ENCODE assay signal across 25 cellular contexts in the genomic region with DNA sequence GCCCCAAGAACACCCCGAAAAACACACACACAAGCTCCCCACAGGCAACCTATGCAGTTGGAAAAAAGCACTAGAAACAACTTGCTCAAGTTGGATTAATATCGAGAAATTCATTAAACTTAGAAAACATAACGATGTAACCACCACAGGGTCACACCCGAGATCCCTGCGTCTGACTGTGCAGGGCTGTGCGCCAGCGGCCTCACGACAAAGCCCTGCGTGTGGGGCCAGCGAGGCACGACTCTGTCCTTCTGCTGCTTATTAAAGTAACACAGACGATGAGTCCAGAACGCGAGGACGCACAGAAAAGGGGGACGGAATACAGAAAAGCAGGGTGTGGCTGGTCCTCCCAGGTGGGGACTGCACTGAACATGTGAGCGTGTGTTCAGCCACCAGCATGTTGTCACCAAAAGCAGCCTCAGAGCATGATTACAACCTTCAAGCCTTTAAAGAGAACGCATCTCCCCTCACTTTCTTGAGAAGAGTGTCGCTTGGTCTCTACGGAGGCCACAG. TPM values are rescaled to one million over a fixed set of nuclear protein-coding genes. Genes with fewer than 3 reads are reported as not detected.
DNase-seq lines count a peak whose midpoint lies in the region; ATAC-seq, FAIRE-seq and TF ChIP-seq lines count a peak whose summit lies in the region.
"Had no signal": no experiment of that assay in that cellular context is flagged by ENCODE, and none has a peak within 500 bp of the region (broad histone marks: within the 10 kb centered on the region; RNA-seq: fewer than 3 reads in every experiment).

No MANE protein-coding gene starts in this region.

- H3K9me3 ChIP-seq in H1 (ENCODE audit: insufficient read depth in 2 of 2, low read depth in 1 of 2, low read length in 1 of 2) (no peaks in the 10 kb centered on the region), neuronal stem cell (replicated peaks in 1 of 2; ENCODE audit: control insufficient read depth in 2 of 2, insufficient read depth in 1 of 2, low read depth in 1 of 2, low read length in 2 of 2) (no peaks in the 10 kb centered on the region)
- H3K9me3 ChIP-seq: ascending aorta, tibial nerve had no signal

- no peak for TF ChIP-seq EP300 in H1 (IDR thresholded peaks at IDR 0.05; ENCODE audit: borderline replicate concordance in 1 of 2, low read depth in 2 of 2, low read length in 2 of 2)

- peaks cover 24% of the 10 kb centered on the region for H3K36me3 Mint-ChIP-seq in activated CD4-positive, alpha-beta T cell treated with anti-CD3 and anti-CD28 coated beads, Interleukin-2, amount 10 ng/mL, durations not matched to agents 7 days and 5 days (ENCODE audit: low read depth)

- TF ChIP-seq POLR2A in H1 (IDR thresholded peaks at IDR 0.05; ENCODE audit: control extremely low read depth in 1 of 2, low read depth in 2 of 2, low read length in 2 of 2), result no peak

- POLR2A ChIA-PET in activated CD4-positive, alpha-beta T cell treated with anti-CD3 and anti-CD28 coated beads, Interleukin-2, amount 10 ng/mL, durations not matched to agents 7 days and 5 days (lab: Charles Lee), result no interaction called here
- POLR2A ChIA-PET in H1 (lab: Charles Lee; ENCODE audit: partially characterized antibody), result interaction anchor here (2.5 kb wide), 1 partner anchor 8 kb away, joined by 5 read pairs; no protein-coding TSS in a partner anchor

- no peaks in the 10 kb centered on the region for H3K9me3 Mint-ChIP-seq in activated CD4-positive, alpha-beta T cell treated with anti-CD3 and anti-CD28 coated beads, Interleukin-2, amount 10 ng/mL, durations not matched to agents 7 days and 5 days
- H3K9me3 Mint-ChIP-seq: activated naive CD4-positive, alpha-beta T cell treated with anti-CD3 and anti-CD28 coated beads, Interleukin-2, amount 10 ng/mL, durations not matched to agents 7 days and 5 days; activated T-cell treated with anti-CD3 and anti-CD28 coated beads, Interleukin-2, amount 50 U/mL, for 4 hours; stimulated activated naive CD8-positive, alpha-beta T cell treated with anti-CD3 and anti-CD28 coated beads, Interleukin-15, amount 100 ng/mL, for 72 hours had no signal

- H2BK15ac ChIP-seq in H1 (ENCODE audit: low read length), result no peak overlapping the region
- H2BK15ac ChIP-seq in neuronal stem cell (ENCODE audit: low read length), result no peak overlapping the region

- H2BK20ac ChIP-seq in H1 (ENCODE audit: low read length), result no peak overlapping the region

- no peak for DNase-seq in activated CD4-positive, alpha-beta T cell treated with anti-CD3 and anti-CD28 coated beads, Interleukin-2, amount 10 ng/mL, durations not matched to agents 7 days and 5 days
- no peak for DNase-seq in activated CD4-positive, alpha-beta T cell treated with anti-CD3 and anti-CD28 coated beads, Interleukin-2, amount 50 U/mL, for 1 hour
- DNase-seq in NAMALWA (ENCODE audit: low spot score) (peak; percentile 41), H1 (ENCODE audit: low read depth in 1 of 2, low spot score in 2 of 2) (no peak), neuronal stem cell (ENCODE audit: low spot score) (no peak), ecto neural progenitor cell (ENCODE audit: low spot score) (no peak), SIG-M5 treated with dmso at 0.1 percent for 504 hours (lab: John Stamatoyannopoulos, UW; ENCODE audit: unreplicated experiment) (no peak)
- DNase-seq: activated naive CD4-positive, alpha-beta T cell treated with anti-CD3 and anti-CD28 coated beads, Interleukin-2, amount 10 ng/mL, durations not matched to agents 7 days and 5 days; activated T-cell treated with anti-CD3 and anti-CD28 coated beads, Interleukin-2, amount 50 U/mL, for 4 hours; DND-41; dorsolateral prefrontal cortex; NCI-H1436; NCI-H2171; NCI-H524 treated with DMSO at 0.1 percent for 48 hours; right cardiac atrium; stimulated activated CD4-positive, alpha-beta T cell treated with anti-CD3 and anti-CD28 coated beads, Interleukin-12 subunit alpha, Interleukin-12 subunit beta, amount 100 ng/mL, for 4 hours; stimulated activated naive CD8-positive, alpha-beta T cell treated with anti-CD3 and anti-CD28 coated beads, Interleukin-15, amount 100 ng/mL, for 72 hours; T1000 had no signal

- H3K9ac ChIP-seq in H1 (replicated peaks in 1 of 4; ENCODE audit: extremely low read depth in 1 of 4, low read depth in 3 of 4, low read length in 3 of 4) (no peak overlapping the region; a peak in 1 of 7 replicates), neuronal stem cell (ENCODE audit: low read depth, low read length, poor library complexity) (no peak overlapping the region)

- H3K18ac ChIP-seq in H1 (ENCODE audit: extremely low read depth, low read length) (no peak overlapping the region; the same call in 1 of the 2 replicates), neuronal stem cell (ENCODE audit: low read length) (peak overlapping the region; percentile 32)

- TF ChIP-seq RAD21 in H1 (IDR thresholded peaks at IDR 0.05 in 1 of 2, conservative IDR thresholded peaks at IDR 0.05 in 1 of 2; ENCODE audit: low read depth in 2 of 2, low read length in 2 of 2), result no peak

- H3K27ac ChIP-seq in H1 (ENCODE audit: low read depth, low read length), result no peak overlapping the region
- no peak overlapping the region for H3K27ac ChIP-seq in neuronal stem cell (replicated peaks; ENCODE audit: low read length)
- H3K27ac ChIP-seq: ascending aorta, dorsolateral prefrontal cortex, epithelial cell of prostate, tibial nerve had no signal

- H3K23me2 ChIP-seq in H1 (ENCODE audit: low read depth, low read length), result no peaks in the 10 kb centered on the region; the same call in 1 of the 2 replicates

- no peak overlapping the region for H2BK120ac ChIP-seq in H1 (replicated peaks; ENCODE audit: low read depth, low read length)
- H2BK120ac ChIP-seq in neuronal stem cell (ENCODE audit: low read depth, low read length), result no peak overlapping the region

- ATAC-seq in GM21825 (IDR thresholded peaks at IDR 0.05; ENCODE audit: unreplicated experiment), result no peak
- ATAC-seq: activated T-cell treated with anti-CD3 and anti-CD28 coated beads, Interleukin-2, amount 50 U/mL, for 4 hours; right cardiac atrium; SK-N-SH treated with all-trans-retinoic acid at 6 μM for 48 hours; stimulated activated naive CD8-positive, alpha-beta T cell treated with anti-CD3 and anti-CD28 coated beads, Interleukin-15, amount 100 ng/mL, for 72 hours had no signal

- no peaks in the 10 kb centered on the region for H3K27me3 Mint-ChIP-seq in activated CD4-positive, alpha-beta T cell treated with anti-CD3 and anti-CD28 coated beads, Interleukin-2, amount 10 ng/mL, durations not matched to agents 7 days and 5 days
- H3K27me3 Mint-ChIP-seq: activated naive CD4-positive, alpha-beta T cell treated with anti-CD3 and anti-CD28 coated beads, Interleukin-2, amount 10 ng/mL, durations not matched to agents 7 days and 5 days; stimulated activated naive CD8-positive, alpha-beta T cell treated with anti-CD3 and anti-CD28 coated beads, Interleukin-15, amount 100 ng/mL, for 72 hours had no signal

- H3K36me3 ChIP-seq in H1 (ENCODE audit: control insufficient read depth in 2 of 4, insufficient read depth in 4 of 4, low read length in 3 of 4), result peaks cover 0 to 19% (median 3%) of the 10 kb centered on the region in 4 experiments; a peak in 2 of 8 replicates
- peaks cover 8 to 10% of the 10 kb centered on the region in 2 donors for H3K36me3 ChIP-seq in neuronal stem cell (replicated peaks in 1 of 2; ENCODE audit: control insufficient read depth in 2 of 2, insufficient read depth in 2 of 2, low read length in 2 of 2)

- H3K79me1 ChIP-seq in H1 (ENCODE audit: low read depth, low read length) (peaks cover 47% of the 10 kb centered on the region), neuronal stem cell (ENCODE audit: low read depth, low read length) (peaks cover 18% of the 10 kb centered on the region)

- H3K4me1 Mint-ChIP-seq in activated CD4-positive, alpha-beta T cell treated with anti-CD3 and anti-CD28 coated beads, Interleukin-2, amount 10 ng/mL, durations not matched to agents 7 days and 5 days, result peaks cover 31% of the 10 kb centered on the region

- FAIRE-seq in H1 (lab: Jason Lieb, UNC), result no peak
- FAIRE-seq: GM12891, keratinocyte had no signal

- H4K91ac ChIP-seq in H1 (replicated peaks; ENCODE audit: insufficient read length, low read length) (no peak overlapping the region), neuronal stem cell (ENCODE audit: low read depth, low read length, poor library complexity) (no peak overlapping the region)

- TF ChIP-seq CTCF in H1 (IDR thresholded peaks at IDR 0.05; ENCODE audit: control extremely low read depth in 1 of 3, insufficient read depth in 1 of 3, low read depth in 1 of 3, low read length in 3 of 3), result no peak

- WGBS in H1 (ENCODE audit: extremely low coverage in 1 of 2, insufficient coverage in 1 of 2, insufficient read length in 1 of 2, insufficient replicate concordance in 2 of 2, low coverage in 1 of 2, low lambda C conversion rate in 2 of 2, missing lambda C conversion rate in 1 of 2), 2 experiments, result 83% methylated on average over 20 of the region's 20 CpGs; no CpG with 5 or more reads in 1 of the 2 experiments
- WGBS in neuronal stem cell (ENCODE audit: extremely low coverage in 2 of 2, insufficient read length in 2 of 2, insufficient replicate concordance in 1 of 2), 2 donors, result no CpG with 5 or more reads among the region's 20 CpGs

- H2BK12ac ChIP-seq in H1 (ENCODE audit: low read depth, low read length) (no peak overlapping the region; the same call in 1 of the 2 replicates), neuronal stem cell (ENCODE audit: low read length) (no peak overlapping the region)

- H3K23ac ChIP-seq in H1 (ENCODE audit: insufficient read length) (no peak overlapping the region), neuronal stem cell (ENCODE audit: low read depth, low read length, poor library complexity) (no peak overlapping the region)

- no peak overlapping the region for H3K4me3 Mint-ChIP-seq in activated CD4-positive, alpha-beta T cell treated with anti-CD3 and anti-CD28 coated beads, Interleukin-2, amount 10 ng/mL, durations not matched to agents 7 days and 5 days
- H3K4me3 Mint-ChIP-seq: activated naive CD4-positive, alpha-beta T cell treated with anti-CD3 and anti-CD28 coated beads, Interleukin-2, amount 10 ng/mL, durations not matched to agents 7 days and 5 days; activated T-cell treated with anti-CD3 and anti-CD28 coated beads, Interleukin-2, amount 50 U/mL, for 4 hours; stimulated activated naive CD8-positive, alpha-beta T cell treated with anti-CD3 and anti-CD28 coated beads, Interleukin-15, amount 100 ng/mL, for 72 hours had no signal

- H4K8ac ChIP-seq in H1 (ENCODE audit: extremely low read depth, insufficient read depth, low read length) (no peak overlapping the region), neuronal stem cell (ENCODE audit: low read depth, low read length) (no peak overlapping the region)

- H3K27ac Mint-ChIP-seq in activated CD4-positive, alpha-beta T cell treated with anti-CD3 and anti-CD28 coated beads, Interleukin-2, amount 10 ng/mL, durations not matched to agents 7 days and 5 days, result peak overlapping the region; percentile 13
- H3K27ac Mint-ChIP-seq: activated naive CD4-positive, alpha-beta T cell treated with anti-CD3 and anti-CD28 coated beads, Interleukin-2, amount 10 ng/mL, durations not matched to agents 7 days and 5 days had no signal

- peaks cover 0 to 18% of the 10 kb centered on the region in 2 experiments for H4K20me1 ChIP-seq in H1 (replicated peaks in 1 of 2; ENCODE audit: control insufficient read depth in 1 of 2, insufficient read depth in 2 of 2, low read length in 2 of 2)

- CTCF ChIA-PET in activated CD4-positive, alpha-beta T cell treated with anti-CD3 and anti-CD28 coated beads, Interleukin-2, amount 10 ng/mL, durations not matched to agents 7 days and 5 days (lab: Charles Lee), result no interaction called here
- CTCF ChIA-PET in H1 (lab: Charles Lee; ENCODE audit: partially characterized antibody), result no interaction called here

- H3K4me2 ChIP-seq in H1 (ENCODE audit: insufficient read depth in 1 of 2, low read depth in 2 of 2, low read length in 2 of 2) (peak overlapping the region in 1 of 2 experiments; percentile 13; a peak in 1 of 4 replicates), neuronal stem cell (ENCODE audit: insufficient read depth, low read length, poor library complexity, severe bottlenecking) (no peak overlapping the region)

- H3K4me3 ChIP-seq in H1 (ENCODE audit: extremely low read depth in 1 of 4, insufficient read depth in 2 of 4, low read depth in 3 of 4, low read length in 4 of 4) (no peak overlapping the region), neuronal stem cell (ENCODE audit: low read length in 2 of 2) (peak overlapping the region in 1 of 2 donors; percentile 33)
- H3K4me3 ChIP-seq: ascending aorta, dorsolateral prefrontal cortex, tibial nerve had no signal

- H3K4ac ChIP-seq in H1 (replicated peaks; ENCODE audit: insufficient read length, low read depth, low read length) (no peak overlapping the region), neuronal stem cell (ENCODE audit: low read length) (no peak overlapping the region)

- H2AFZ ChIP-seq in H1 (ENCODE audit: low read length) (no peak overlapping the region), neuronal stem cell (ENCODE audit: low read length) (no peak overlapping the region)

- H3K14ac ChIP-seq in H1 (ENCODE audit: insufficient read length), result no peak overlapping the region
- no peak overlapping the region for H3K14ac ChIP-seq in neuronal stem cell (ENCODE audit: low read length)

- H3K27me3 ChIP-seq in H1 (replicated peaks in 1 of 4; ENCODE audit: control insufficient read depth in 3 of 4, extremely low read depth in 1 of 4, insufficient read depth in 3 of 4, low read length in 3 of 4), result no peaks in the 10 kb centered on the region
- no peaks in the 10 kb centered on the region for H3K27me3 ChIP-seq in neuronal stem cell (ENCODE audit: control insufficient read depth in 3 of 3, insufficient read depth in 3 of 3, low read depth in 1 of 3, low read length in 3 of 3)
- H3K27me3 ChIP-seq: ascending aorta, dorsolateral prefrontal cortex, tibial nerve had no signal

- peaks cover 0 to 68% of the 10 kb centered on the region in 2 experiments; a peak in 3 of 4 replicates for H3K79me2 ChIP-seq in H1 (ENCODE audit: control insufficient read depth in 1 of 2, insufficient read depth in 2 of 2, low read length in 2 of 2)

- 0 out of 2 replicates have a peak overlapping the region, but pooled peaks have one; percentile 48 for H2BK5ac ChIP-seq in H1 (ENCODE audit: low read depth, low read length)
- H2BK5ac ChIP-seq in neuronal stem cell (ENCODE audit: low read length), result no peak overlapping the region

- H3K4me1 ChIP-seq in H1 (replicated peaks in 1 of 4; ENCODE audit: control insufficient read depth in 3 of 4, insufficient read depth in 4 of 4, low read length in 3 of 4) (peaks cover 5 to 66% (median 40%) of the 10 kb centered on the region in 4 experiments), neuronal stem cell (ENCODE audit: control insufficient read depth in 2 of 2, insufficient read depth in 1 of 2, low read depth in 1 of 2, low read length in 2 of 2) (peaks cover 16 to 60% of the 10 kb centered on the region in 2 donors)
- H3K4me1 ChIP-seq: ascending aorta had no signal

- H3K56ac ChIP-seq in H1 (replicated peaks; ENCODE audit: insufficient read length, low read depth, low read length), result no peak overlapping the region

- peak overlapping the region; percentile 20 for H4K5ac ChIP-seq in H1 (ENCODE audit: insufficient read length, low read depth, low read length)

- peak overlapping the region; percentile 77; the same call in 1 of the 2 replicates for H2AK5ac ChIP-seq in H1 (ENCODE audit: low read depth, low read length)
- H2AK5ac ChIP-seq in neuronal stem cell (ENCODE audit: low read depth, low read length), result no peak overlapping the region

RNA-seq across cellular contexts. Expression of a gene that starts 14.4 kb away (rescaled TPM):
- 100 to 1,000 TPM; 102 to 120 TPM for total RNA-seq in activated CD4-positive, alpha-beta T cell treated with anti-CD3 and anti-CD28 coated beads, Interleukin-2, amount 10 ng/mL, durations not matched to agents 7 days and 5 days
- 38.6 and 39.7 TPM in 2 replicates for total RNA-seq in H1 (2021; fragmentation: NEBNext Ultra II Directional; extraction: Animal tissue kit (Norgen Biotek cat#: 25700))
- 23.5 and 37.5 TPM in 2 replicates for polyA plus RNA-seq in H1 (2011; rRNA removed)
- 26.4 TPM for polyA plus RNA-seq in H1 (2011; cell fraction: cytosol; rRNA removed)
- 181 TPM for polyA plus RNA-seq in H1 (2011; cell fraction: nucleus; rRNA removed)
- polyA plus RNA-seq in H1 (2012, experiment 1 of 2), result 27.4 to 47.0 TPM (median 38.9 TPM) in 4 replicates
- 19.5 TPM for polyA plus RNA-seq in H1 (2012, experiment 2 of 2)
- 27.2 TPM for polyA plus RNA-seq in H1 (2013, experiment 1 of 2)
- polyA plus RNA-seq in H1 (2013, experiment 2 of 2), result 24.9 TPM
- polyA minus RNA-seq in H1 (2011; rRNA and poly(A)+ RNA removed), result 23.8 and 28.1 TPM in 2 replicates
- 33.8 TPM for polyA minus RNA-seq in H1 (2011; cell fraction: cytosol; rRNA and poly(A)+ RNA removed)
- 44.5 TPM for polyA minus RNA-seq in H1 (2011; cell fraction: nucleus; rRNA and poly(A)+ RNA removed)
- polyA plus RNA-seq in neuronal stem cell (2013, experiment 1 of 2), result 25.7 TPM
- 25.0 TPM for polyA plus RNA-seq in neuronal stem cell (2013, experiment 2 of 2)
